In the genomic region with DNA sequence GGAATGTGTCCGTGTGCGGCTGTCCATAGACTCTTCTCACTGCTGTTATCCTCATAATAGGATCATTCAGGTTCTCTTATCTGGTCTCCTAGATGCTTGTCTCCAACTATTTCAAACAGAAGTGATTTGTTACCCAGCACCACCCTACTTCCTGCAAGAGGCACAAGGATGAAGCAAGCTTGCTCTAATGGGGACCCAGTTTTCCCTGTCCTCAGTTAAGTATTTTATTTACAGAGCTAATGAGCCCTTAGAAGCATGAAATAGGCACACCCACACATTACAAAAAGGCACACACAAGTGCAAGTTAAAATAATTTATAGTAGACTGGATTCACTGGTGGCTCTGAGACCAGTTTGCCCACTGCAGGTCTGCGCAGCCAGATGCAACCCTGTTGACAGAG, we compare ENCODE assay signal across 16 cellular contexts.
"Had no signal": no experiment of that assay in that cellular context is flagged by ENCODE, and none has a peak within 500 bp of the region (broad histone marks: within the 10 kb centered on the region; RNA-seq: fewer than 3 reads in every experiment).

No MANE protein-coding gene starts in this region.

- H3K27ac Mint-ChIP-seq: activated B cell treated with CpG ODN at 0.5 μM for 24 hours; activated CD4-positive, alpha-beta T cell treated with anti-CD3 and anti-CD28 coated beads, Interleukin-2, amount 10 ng/mL, durations not matched to agents 24 days and 14 days; activated naive CD4-positive, alpha-beta T cell treated with anti-CD3 and anti-CD28 coated beads for 36 hours; type B pancreatic cell had no signal

- H3K4me3 ChIP-seq: heart left ventricle, psoas muscle, suprapubic skin had no signal

- H3K9me3 Mint-ChIP-seq: activated B cell treated with CpG ODN at 0.5 μM for 24 hours; activated CD4-positive, alpha-beta T cell treated with anti-CD3 and anti-CD28 coated beads, Interleukin-2, amount 10 ng/mL, durations not matched to agents 24 days and 14 days; activated naive CD4-positive, alpha-beta T cell treated with anti-CD3 and anti-CD28 coated beads for 36 hours had no signal

- H3K9me3 ChIP-seq: heart left ventricle, psoas muscle, suprapubic skin had no signal

- H3K27me3 ChIP-seq: suprapubic skin had no signal

- H3K27me3 Mint-ChIP-seq: activated CD4-positive, alpha-beta T cell treated with anti-CD3 and anti-CD28 coated beads, Interleukin-2, amount 10 ng/mL, durations not matched to agents 24 days and 14 days had no signal

- H3K4me3 Mint-ChIP-seq: activated B cell treated with CpG ODN at 0.5 μM for 24 hours; activated CD4-positive, alpha-beta T cell treated with anti-CD3 and anti-CD28 coated beads, Interleukin-2, amount 10 ng/mL, durations not matched to agents 24 days and 14 days; activated naive CD4-positive, alpha-beta T cell treated with anti-CD3 and anti-CD28 coated beads for 36 hours; type B pancreatic cell had no signal

- DNase-seq: activated B cell treated with CpG ODN at 0.5 μM for 24 hours; activated CD4-positive, alpha-beta T cell treated with anti-CD3 and anti-CD28 coated beads, Interleukin-2, amount 10 ng/mL, durations not matched to agents 24 days and 14 days; activated naive CD4-positive, alpha-beta T cell treated with anti-CD3 and anti-CD28 coated beads for 36 hours; central memory CD4-positive, alpha-beta T cell; cortex of kidney; effector CD8-positive, alpha-beta T cell; foreskin melanocyte; heart left ventricle; islet precursor cell; mesendoderm; psoas muscle; stimulated activated CD4-positive, alpha-beta T cell treated with anti-CD3 and anti-CD28 coated beads, Interleukin-12 subunit alpha, Interleukin-12 subunit beta, amount 100 ng/mL, for 4 hours; stimulated activated naive CD8-positive, alpha-beta T cell treated with anti-CD3 and anti-CD28 coated beads, Interleukin-15, Interleukin-2, amounts not matched to agents 100 U/mL and 50 U/mL, for 24 hours had no signal

- FAIRE-seq: TTC549 had no signal

- H3K36me3 ChIP-seq: heart left ventricle, suprapubic skin had no signal

- H3K4me1 ChIP-seq: heart left ventricle, psoas muscle, suprapubic skin had no signal

- H3K27ac ChIP-seq: heart left ventricle, psoas muscle, suprapubic skin had no signal

- H3K36me3 Mint-ChIP-seq: type B pancreatic cell had no signal

- H3K4me1 Mint-ChIP-seq: activated B cell treated with CpG ODN at 0.5 μM for 24 hours; activated CD4-positive, alpha-beta T cell treated with anti-CD3 and anti-CD28 coated beads, Interleukin-2, amount 10 ng/mL, durations not matched to agents 24 days and 14 days had no signal
